1 cellular context compared by ENCODE assay signal in the genomic region with DNA sequence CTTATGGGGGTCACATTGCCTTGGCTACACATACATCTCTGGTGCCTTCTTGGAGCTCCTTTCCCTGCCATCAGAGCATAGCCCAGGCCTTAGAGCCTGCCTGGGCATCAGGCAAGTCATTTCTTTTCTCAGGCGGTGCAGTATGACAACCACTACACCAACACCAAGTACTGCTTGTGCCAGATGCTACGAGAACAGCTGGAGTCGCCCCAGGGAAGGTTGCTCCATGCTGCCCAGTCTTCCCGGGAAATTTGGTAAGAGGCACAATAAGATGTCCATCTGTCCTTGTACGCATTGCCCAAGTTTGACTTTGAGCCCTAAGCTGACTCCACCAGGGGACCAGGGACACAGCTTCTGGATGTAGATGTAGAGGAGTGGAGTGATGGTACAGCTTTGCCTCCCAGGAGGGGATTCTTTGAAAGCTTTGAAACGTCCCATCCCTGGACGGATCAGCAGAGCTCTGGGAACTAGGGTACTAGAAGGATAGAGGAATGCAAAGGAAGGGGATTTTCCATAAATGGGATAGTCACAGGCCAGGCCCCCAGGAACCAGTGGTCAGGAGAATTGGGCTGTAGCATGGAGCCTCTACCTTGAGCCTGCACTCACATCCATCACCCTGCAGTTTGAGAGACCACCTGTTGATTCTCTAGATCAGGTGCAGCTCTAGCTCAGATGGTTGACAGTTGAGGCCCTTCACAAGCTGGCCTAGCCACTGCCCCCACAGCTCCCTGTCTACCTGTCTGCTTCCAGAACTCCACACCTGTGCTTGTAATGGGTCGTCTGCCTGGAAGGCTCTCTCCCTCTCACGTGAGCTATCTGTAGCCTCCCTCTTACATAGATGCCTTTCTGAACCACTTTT.
TF ChIP-seq lines count a peak whose summit lies in the region.

No MANE protein-coding gene starts in this region.

TF ChIP-seq in GM12878, 131 proteins besides CTCF, POLR2A, EP300 and RAD21:
- TF ChIP-seq ZNF274 (IDR thresholded peaks at IDR 0.05; ENCODE audit: insufficient read depth, insufficient read length) (no peak), RBBP5 (conservative IDR thresholded peaks at IDR 0.05) (no peak), CEBPB (IDR thresholded peaks at IDR 0.05; ENCODE audit: borderline replicate concordance in 1 of 2, low read depth in 2 of 2, low read length in 2 of 2) (no peak), CHD4 (IDR thresholded peaks at IDR 0.05) (no peak), KAT2A (conservative IDR thresholded peaks at IDR 0.05; ENCODE audit: control insufficient read depth, low read depth, low read length) (no peak), TCF3 (IDR thresholded peaks at IDR 0.05; ENCODE audit: borderline replicate concordance, insufficient read depth, low read depth, low read length) (no peak), IRF4 (IDR thresholded peaks at IDR 0.05; ENCODE audit: low read depth, low read length) (no peak), SP1 (IDR thresholded peaks at IDR 0.05; ENCODE audit: low read depth, low read length) (no peak), RAD51 (IDR thresholded peaks at IDR 0.05) (no peak), JUND (IDR thresholded peaks at IDR 0.05; ENCODE audit: low read depth, low read length) (no peak), SMAD5 (IDR thresholded peaks at IDR 0.05; ENCODE audit: low read depth) (no peak), POU2F2 (IDR thresholded peaks at IDR 0.05; ENCODE audit: borderline replicate concordance, low read depth, low read length) (no peak)
- TF ChIP-seq, protein P1, sequence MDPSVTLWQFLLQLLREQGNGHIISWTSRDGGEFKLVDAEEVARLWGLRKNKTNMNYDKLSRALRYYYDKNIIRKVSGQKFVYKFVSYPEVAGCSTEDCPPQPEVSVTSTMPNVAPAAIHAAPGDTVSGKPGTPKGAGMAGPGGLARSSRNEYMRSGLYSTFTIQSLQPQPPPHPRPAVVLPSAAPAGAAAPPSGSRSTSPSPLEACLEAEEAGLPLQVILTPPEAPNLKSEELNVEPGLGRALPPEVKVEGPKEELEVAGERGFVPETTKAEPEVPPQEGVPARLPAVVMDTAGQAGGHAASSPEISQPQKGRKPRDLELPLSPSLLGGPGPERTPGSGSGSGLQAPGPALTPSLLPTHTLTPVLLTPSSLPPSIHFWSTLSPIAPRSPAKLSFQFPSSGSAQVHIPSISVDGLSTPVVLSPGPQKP (IDR thresholded peaks at IDR 0.05; ENCODE audit: low read depth, low read length) = no peak
- TF ChIP-seq, protein P2, sequence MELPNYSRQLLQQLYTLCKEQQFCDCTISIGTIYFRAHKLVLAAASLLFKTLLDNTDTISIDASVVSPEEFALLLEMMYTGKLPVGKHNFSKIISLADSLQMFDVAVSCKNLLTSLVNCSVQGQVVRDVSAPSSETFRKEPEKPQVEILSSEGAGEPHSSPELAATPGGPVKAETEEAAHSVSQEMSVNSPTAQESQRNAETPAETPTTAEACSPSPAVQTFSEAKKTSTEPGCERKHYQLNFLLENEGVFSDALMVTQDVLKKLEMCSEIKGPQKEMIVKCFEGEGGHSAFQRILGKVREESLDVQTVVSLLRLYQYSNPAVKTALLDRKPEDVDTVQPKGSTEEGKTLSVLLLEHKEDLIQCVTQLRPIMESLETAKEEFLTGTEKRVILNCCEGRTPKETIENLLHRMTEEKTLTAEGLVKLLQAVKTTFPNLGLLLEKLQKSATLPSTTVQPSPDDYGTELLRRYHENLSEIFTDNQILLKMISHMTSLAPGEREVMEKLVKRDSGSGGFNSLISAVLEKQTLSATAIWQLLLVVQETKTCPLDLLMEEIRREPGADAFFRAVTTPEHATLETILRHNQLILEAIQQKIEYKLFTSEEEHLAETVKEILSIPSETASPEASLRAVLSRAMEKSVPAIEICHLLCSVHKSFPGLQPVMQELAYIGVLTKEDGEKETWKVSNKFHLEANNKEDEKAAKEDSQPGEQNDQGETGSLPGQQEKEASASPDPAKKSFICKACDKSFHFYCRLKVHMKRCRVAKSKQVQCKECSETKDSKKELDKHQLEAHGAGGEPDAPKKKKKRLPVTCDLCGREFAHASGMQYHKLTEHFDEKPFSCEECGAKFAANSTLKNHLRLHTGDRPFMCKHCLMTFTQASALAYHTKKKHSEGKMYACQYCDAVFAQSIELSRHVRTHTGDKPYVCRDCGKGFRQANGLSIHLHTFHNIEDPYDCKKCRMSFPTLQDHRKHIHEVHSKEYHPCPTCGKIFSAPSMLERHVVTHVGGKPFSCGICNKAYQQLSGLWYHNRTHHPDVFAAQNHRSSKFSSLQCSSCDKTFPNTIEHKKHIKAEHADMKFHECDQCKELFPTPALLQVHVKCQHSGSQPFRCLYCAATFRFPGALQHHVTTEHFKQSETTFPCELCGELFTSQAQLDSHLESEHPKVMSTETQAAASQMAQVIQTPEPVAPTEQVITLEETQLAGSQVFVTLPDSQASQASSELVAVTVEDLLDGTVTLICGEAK (IDR thresholded peaks at IDR 0.05; ENCODE audit: borderline replicate concordance) = no peak
